13 cellular contexts compared by ENCODE assay signal in genomic region chr1:24987875-24988559, GRCh38. TPM values are rescaled to one million over a fixed set of nuclear protein-coding genes. Genes with fewer than 3 reads are reported as not detected.
DNase-seq lines count a peak whose midpoint lies in the region; ATAC-seq lines count a peak whose summit lies in the region.
"Had no signal": no experiment of that assay in that cellular context is flagged by ENCODE, and none has a peak within 500 bp of the region (broad histone marks: within the 10 kb centered on the region; RNA-seq: fewer than 3 reads in every experiment).

No MANE protein-coding gene starts in this region.

- CTCF ChIA-PET in activated CD4-positive, alpha-beta T cell treated with anti-CD3 and anti-CD28 coated beads for 36 hours (lab: Charles Lee) = interaction anchor here (0.8 to 1.9 kb wide), 5 partner anchors 8 to 66 kb away, joined by 3 to 5 read pairs (median 3); no protein-coding TSS in a partner anchor
- CTCF ChIA-PET in T-cell (lab: Charles Lee) = interaction anchor here in 1 of 2 donors (1.0 kb wide), 1 partner anchor 49 kb away, joined by 4 read pairs; no protein-coding TSS in a partner anchor
- CTCF ChIA-PET in naive thymus-derived CD4-positive, alpha-beta T cell (lab: Charles Lee) = interaction anchor here (1.1 to 1.8 kb wide), 3 partner anchors 35 to 113 kb away, joined by 3 to 7 read pairs (median 4); no protein-coding TSS in a partner anchor

- peak; percentile 73 for ATAC-seq in activated CD4-positive, alpha-beta T cell treated with anti-CD3 and anti-CD28 coated beads for 36 hours
- peak; percentile 84 for ATAC-seq in GM19395 (IDR thresholded peaks at IDR 0.05; ENCODE audit: unreplicated experiment)
- ATAC-seq in T-cell (replicated peaks in 1 of 4) = peak in 2 of 4 experiments; percentile 20 to 56
- peak; percentile 78 for ATAC-seq in naive thymus-derived CD4-positive, alpha-beta T cell
- ATAC-seq in HG03039 (IDR thresholded peaks at IDR 0.05; ENCODE audit: unreplicated experiment) = no peak

- no peaks in the 10 kb centered on the region for H3K27me3 ChIP-seq in naive thymus-derived CD4-positive, alpha-beta T cell (ENCODE audit: control insufficient read depth in 2 of 2, insufficient read depth in 2 of 2, low read length in 2 of 2)
- H3K27me3 ChIP-seq: adrenal gland had no signal

- no peak overlapping the region for H3K4me3 ChIP-seq in naive thymus-derived CD4-positive, alpha-beta T cell (ENCODE audit: low read length)
- H3K4me3 ChIP-seq: adrenal gland had no signal

- peaks cover 5% of the 10 kb centered on the region for H3K36me3 Mint-ChIP-seq in activated CD4-positive, alpha-beta T cell treated with anti-CD3 and anti-CD28 coated beads for 36 hours (ENCODE audit: low read depth)
- no peaks in the 10 kb centered on the region for H3K36me3 Mint-ChIP-seq in T-cell
- peaks cover 0 to 15% (median 3%) of the 10 kb centered on the region in 5 donors for H3K36me3 Mint-ChIP-seq in naive thymus-derived CD4-positive, alpha-beta T cell
- H3K36me3 Mint-ChIP-seq: type B pancreatic cell had no signal

- no peak overlapping the region for H3K4me3 Mint-ChIP-seq in activated CD4-positive, alpha-beta T cell treated with anti-CD3 and anti-CD28 coated beads for 36 hours
- H3K4me3 Mint-ChIP-seq in T-cell = peak overlapping the region in 2 of 3 donors; percentile 13 to 87
- H3K4me3 Mint-ChIP-seq in naive thymus-derived CD4-positive, alpha-beta T cell = peak overlapping the region in 8 of 10 donors; percentile 6 to 80 (median 58)
- H3K4me3 Mint-ChIP-seq: type B pancreatic cell had no signal

- no peaks in the 10 kb centered on the region for H3K36me3 ChIP-seq in naive thymus-derived CD4-positive, alpha-beta T cell (ENCODE audit: control insufficient read depth in 2 of 3, insufficient read depth in 3 of 3, low read length in 3 of 3)
- H3K36me3 ChIP-seq: adrenal gland had no signal

- peak overlapping the region; percentile 75 for H3K27ac Mint-ChIP-seq in activated CD4-positive, alpha-beta T cell treated with anti-CD3 and anti-CD28 coated beads for 36 hours
- H3K27ac Mint-ChIP-seq in T-cell = peak overlapping the region; percentile 75 to 87
- H3K27ac Mint-ChIP-seq in naive thymus-derived CD4-positive, alpha-beta T cell = peak overlapping the region; percentile 49 to 100 (median 81)
- H3K27ac Mint-ChIP-seq: type B pancreatic cell had no signal

- peaks cover 2% of the 10 kb centered on the region for H3K9me3 Mint-ChIP-seq in activated CD4-positive, alpha-beta T cell treated with anti-CD3 and anti-CD28 coated beads for 36 hours (ENCODE audit: low read depth)
- H3K9me3 Mint-ChIP-seq in T-cell = no peaks in the 10 kb centered on the region
- H3K9me3 Mint-ChIP-seq in naive thymus-derived CD4-positive, alpha-beta T cell = peaks cover 0 to 3% (median 0%) of the 10 kb centered on the region in 11 donors
- H3K9me3 Mint-ChIP-seq: type B pancreatic cell had no signal

- H3K27ac ChIP-seq in naive thymus-derived CD4-positive, alpha-beta T cell (ENCODE audit: low read depth, low read length) = no peak overlapping the region
- H3K27ac ChIP-seq: adrenal gland, VCaP had no signal

- H3K27me3 Mint-ChIP-seq in activated CD4-positive, alpha-beta T cell treated with anti-CD3 and anti-CD28 coated beads for 36 hours = no peaks in the 10 kb centered on the region
- H3K27me3 Mint-ChIP-seq in T-cell = no peaks in the 10 kb centered on the region
- peaks cover 0 to 10% (median 0%) of the 10 kb centered on the region in 5 donors for H3K27me3 Mint-ChIP-seq in naive thymus-derived CD4-positive, alpha-beta T cell

- peak; percentile 72 for DNase-seq in activated CD4-positive, alpha-beta T cell treated with anti-CD3 and anti-CD28 coated beads for 36 hours
- no peak for DNase-seq in activated CD4-positive, alpha-beta T cell treated with anti-CD3 and anti-CD28 coated beads, Interleukin-2, amount 50 U/mL, for 1 hour
- peak in 4 of 34 experiments; percentile 25 to 36 (median 30) for DNase-seq in T-cell
- no peak for DNase-seq in naive thymus-derived CD4-positive, alpha-beta T cell
- no peak for DNase-seq in COR-L47 (lab: John Stamatoyannopoulos, UW)
- DNase-seq in nucleus accumbens (lab: John Stamatoyannopoulos, UW) = no peak
- DNase-seq: adrenal gland, DMS79, NCI-H446 treated with DMSO at 0.1 percent for 48 hours had no signal

- H3K4me1 ChIP-seq in naive thymus-derived CD4-positive, alpha-beta T cell (ENCODE audit: control insufficient read depth in 2 of 2, insufficient read depth in 2 of 2, low read length in 2 of 2) = peaks cover 66 to 96% of the 10 kb centered on the region in 2 donors
- H3K4me1 ChIP-seq: adrenal gland had no signal

- POLR2A ChIA-PET in activated CD4-positive, alpha-beta T cell treated with anti-CD3 and anti-CD28 coated beads for 36 hours (lab: Charles Lee) = interaction anchor here (0.7 to 1.1 kb wide), 2 partner anchors 21 to 23 kb away, joined by 3 to 7 read pairs; no protein-coding TSS in a partner anchor
- POLR2A ChIA-PET in T-cell (lab: Charles Lee) = interaction anchor here in 1 of 2 donors (0.8 kb wide), 1 partner anchor 14 kb away, joined by 3 read pairs; no protein-coding TSS in a partner anchor
- POLR2A ChIA-PET in naive thymus-derived CD4-positive, alpha-beta T cell (lab: Charles Lee) = interaction anchor here (0.7 to 2.2 kb wide), 10 partner anchors 9 to 1413 kb away, joined by 3 to 11 read pairs (median 4); no protein-coding TSS in a partner anchor

- peaks cover 89% of the 10 kb centered on the region for H3K4me1 Mint-ChIP-seq in activated CD4-positive, alpha-beta T cell treated with anti-CD3 and anti-CD28 coated beads for 36 hours
- peaks cover 96 to 97% (median 97%) of the 10 kb centered on the region in 3 donors for H3K4me1 Mint-ChIP-seq in T-cell
- H3K4me1 Mint-ChIP-seq in naive thymus-derived CD4-positive, alpha-beta T cell = peaks cover 78 to 99% (median 92%) of the 10 kb centered on the region in 7 donors

- intact Hi-C loops in activated CD4-positive, alpha-beta T cell treated with anti-CD3 and anti-CD28 coated beads for 36 hours (cut with DNase I, micrococcal nuclease) = no loop called here
- intact Hi-C loops in naive thymus-derived CD4-positive, alpha-beta T cell (cut with micrococcal nuclease) = no loop called here

- no peaks in the 10 kb centered on the region for H3K9me3 ChIP-seq in naive thymus-derived CD4-positive, alpha-beta T cell (ENCODE audit: control insufficient read depth in 2 of 3, low read length in 3 of 3)
- H3K9me3 ChIP-seq: adrenal gland had no signal

RNA-seq across cellular contexts. Expression of gene RUNX3, which starts 57.9 kb away (rescaled TPM):
- total RNA-seq in activated CD4-positive, alpha-beta T cell treated with anti-CD3 and anti-CD28 coated beads for 36 hours = 100 to 1,000 TPM; 156 to 167 TPM
- 100 to 1,000 TPM; 140 to 220 (median 145) TPM for total RNA-seq in T-cell
- 100 to 1,000 TPM in 2 of 5 experiments, 10 to 100 TPM in 3; 71.4 to 135 (median 96.9) TPM for total RNA-seq in naive thymus-derived CD4-positive, alpha-beta T cell
- 10 to 100 TPM; 14.2 to 25.8 TPM for polyA plus RNA-seq in naive thymus-derived CD4-positive, alpha-beta T cell
